13 cellular contexts compared by ENCODE assay signal in genomic region chr12:59698599-59698998, GRCh38.
DNase-seq lines count a peak whose midpoint lies in the region; ATAC-seq and TF ChIP-seq lines count a peak whose summit lies in the region.
"Had no signal": no experiment of that assay in that cellular context is flagged by ENCODE, and none has a peak within 500 bp of the region (broad histone marks: within the 10 kb centered on the region; RNA-seq: fewer than 3 reads in every experiment).

No MANE protein-coding gene starts in this region.

- H3K27ac ChIP-seq in epithelial cell of prostate = peak overlapping the region; percentile 81
- H3K27ac ChIP-seq: ascending aorta had no signal

- no peaks in the 10 kb centered on the region for H3K36me3 ChIP-seq in mucosa of descending colon (ENCODE audit: low read depth)
- H3K36me3 ChIP-seq: ascending aorta had no signal

- no peak for ATAC-seq in mucosa of descending colon

- no peaks in the 10 kb centered on the region for H3K9me3 ChIP-seq in mucosa of descending colon
- H3K9me3 ChIP-seq: ascending aorta had no signal

- TF ChIP-seq CTCF in mucosa of descending colon (IDR thresholded peaks at IDR 0.05) = no peak

- H3K4me3 ChIP-seq in mucosa of descending colon = no peak overlapping the region
- H3K4me3 ChIP-seq: ascending aorta had no signal

- H3K4me1 ChIP-seq in mucosa of descending colon (ENCODE audit: low read depth) = no peaks in the 10 kb centered on the region
- H3K4me1 ChIP-seq: ascending aorta had no signal

- intact Hi-C loops in mucosa of descending colon (cut with DNase I, micrococcal nuclease) = no loop called here

- DNase-seq in CD1c-positive myeloid dendritic cell (ENCODE audit: extremely low spot score) (peak; percentile 33), NCI-H226 (peak; percentile 70), epithelial cell of prostate (ENCODE audit: low read depth, low spot score) (no peak), renal cortical epithelial cell (ENCODE audit: low read depth) (peak; percentile 52), retina (no peak), NCI-H2227 treated with DMSO at 0.1 percent for 48 hours (lab: John Stamatoyannopoulos, UW) (no peak), mucosa of descending colon (no peak), C1 segment of cervical spinal cord (lab: John Stamatoyannopoulos, UW) (no peak)
- DNase-seq: activated CD4-positive, CD25-positive, alpha-beta regulatory T cell treated with anti-CD3 and anti-CD28 coated beads, Interleukin-2, amount 50 U/mL, for 72 hours; activated T-cell treated with anti-CD3 and anti-CD28 coated beads, Interleukin-2, amount 50 U/mL, for 48 hours; H7; NCI-H82 had no signal

Comparison
In these comparisons a context has a peak if more than half of its experiments do, and no peak if none do; other contexts are left out.
1. DNase-seq: peak in CD1c-positive myeloid dendritic cell (single experiment), NCI-H226 (single experiment) and renal cortical epithelial cell (single experiment); none in epithelial cell of prostate (single experiment), retina (single experiment), NCI-H2227 treated with DMSO at 0.1 percent for 48 hours (single experiment), mucosa of descending colon (0 of 3) and C1 segment of cervical spinal cord (0 of 14).